1 cellular context compared by ENCODE assay signal in genomic region chr2:9234680-9235387, GRCh38.
TF ChIP-seq lines count a peak whose summit lies in the region.

No MANE protein-coding gene starts in this region.

TF ChIP-seq in K562, 482 proteins besides CTCF, POLR2A, EP300 and RAD21 (continued from another document):
- TF ChIP-seq ZNF609 (CRISPR knock-in tag; IDR thresholded peaks at IDR 0.05; ENCODE audit: borderline replicate concordance) (no peak), JUND (IDR thresholded peaks at IDR 0.05; ENCODE audit: borderline replicate concordance, low read depth, low read length) (peak; percentile 90), JUND (tag; IDR thresholded peaks at IDR 0.05; ENCODE audit: borderline replicate concordance, low read depth, low read length) (peak; percentile 84; the same call in 1 of the 3 replicates), PBX2 (CRISPR knock-in tag; IDR thresholded peaks at IDR 0.05; ENCODE audit: low read depth) (no peak), PBX2 (tag; conservative IDR thresholded peaks at IDR 0.05; ENCODE audit: low read depth) (no peak), CBFA2T2 (conservative IDR thresholded peaks at IDR 0.05) (no peak), NR2C1 (IDR thresholded peaks at IDR 0.05) (no peak), NR2C1 (tag; IDR thresholded peaks at IDR 0.05) (no peak), RBFOX2 (IDR thresholded peaks at IDR 0.05; ENCODE audit: low read depth, low read length) (no peak), NCOA4 (IDR thresholded peaks at IDR 0.05; ENCODE audit: partially characterized antibody) (no peak), ETV6 (IDR thresholded peaks at IDR 0.05; ENCODE audit: borderline replicate concordance in 1 of 2, low read depth in 2 of 2, low read length in 1 of 2) (no peak), ETV6 (CRISPR knock-in tag; IDR thresholded peaks at IDR 0.05; ENCODE audit: borderline replicate concordance) (no peak), NR4A1 (CRISPR knock-in tag; IDR thresholded peaks at IDR 0.05) (no peak), NR4A1 (tag; IDR thresholded peaks at IDR 0.05) (no peak), CHD7 (IDR thresholded peaks at IDR 0.05; ENCODE audit: low read depth, low read length) (no peak), ZNF347 (CRISPR knock-in tag; IDR thresholded peaks at IDR 0.05; ENCODE audit: low read depth) (no peak), PURB (CRISPR knock-in tag; IDR thresholded peaks at IDR 0.05; ENCODE audit: low read depth) (no peak), CHCHD3 (CRISPR knock-in tag; IDR thresholded peaks at IDR 0.05) (no peak), NFIX (CRISPR knock-in tag; IDR thresholded peaks at IDR 0.05; ENCODE audit: low read depth) (no peak)
TF ChIP-seq in K562: peak in this region for 51.
